Comparison of ENCODE assay signal across 1 cellular context in genomic region chr5:91128604-91129003, GRCh38.
TF ChIP-seq lines count a peak whose summit lies in the region.

No MANE protein-coding gene starts in this region.

TF ChIP-seq in IMR-90, 13 proteins besides CTCF, POLR2A, EP300 and RAD21:
- TF ChIP-seq FOS (IDR thresholded peaks at IDR 0.05; ENCODE audit: low read depth, low read length) (no peak), MXI1 (IDR thresholded peaks at IDR 0.05; ENCODE audit: borderline replicate concordance, low read depth, low read length) (no peak), CHD1 (IDR thresholded peaks at IDR 0.05; ENCODE audit: low read depth, low read length) (no peak), MAFK (IDR thresholded peaks at IDR 0.05; ENCODE audit: low read depth, low read length) (no peak), ELK1 (IDR thresholded peaks at IDR 0.05; ENCODE audit: borderline replicate concordance, low read depth, low read length) (no peak), RFX5 (IDR thresholded peaks at IDR 0.05; ENCODE audit: low read depth, low read length) (no peak), SMC3 (IDR thresholded peaks at IDR 0.05; ENCODE audit: low read depth, low read length) (no peak), BHLHE40 (IDR thresholded peaks at IDR 0.05; ENCODE audit: low read depth, low read length) (no peak), CEBPB (IDR thresholded peaks at IDR 0.05; ENCODE audit: low read depth, low read length) (no peak)
TF ChIP-seq in IMR-90: peak in this region for 0.
